In the genomic region with DNA sequence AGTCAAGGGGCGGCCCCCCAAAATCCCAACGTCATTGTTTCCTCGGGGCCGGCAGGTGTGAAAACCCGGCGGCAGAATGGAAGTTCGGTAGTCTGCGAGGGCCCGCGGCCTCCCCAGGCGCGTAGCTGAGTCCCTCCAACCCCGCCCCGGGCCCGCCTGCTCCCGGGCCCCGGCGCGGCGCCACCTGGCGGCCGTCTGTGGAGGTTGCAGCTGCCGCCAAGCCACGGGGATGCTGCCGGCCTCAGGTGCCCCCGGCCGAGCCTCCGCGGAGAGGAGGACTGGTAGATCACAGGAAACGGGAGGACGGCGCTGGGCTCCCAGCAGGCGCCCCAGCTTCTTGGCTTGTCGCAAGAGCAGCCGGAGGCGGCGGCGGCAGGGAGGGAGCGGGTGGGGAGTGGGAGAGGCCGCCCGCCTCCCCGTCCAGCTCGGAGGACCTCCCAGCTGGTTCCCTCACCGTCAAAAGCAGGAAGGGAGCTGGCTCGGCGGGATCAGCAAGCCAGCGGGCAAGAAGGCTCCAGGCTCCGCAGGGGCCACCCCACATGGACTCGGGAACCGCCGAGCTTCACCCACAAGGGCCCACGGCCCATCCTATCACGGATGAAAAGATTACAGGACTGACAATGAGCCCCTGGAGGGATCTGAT, we compare ENCODE assay signal across 8 cellular contexts.
DNase-seq lines count a peak whose midpoint lies in the region; ATAC-seq and TF ChIP-seq lines count a peak whose summit lies in the region.
"Not testable (repeated sequence)": the region's sequence is repeated elsewhere in the genome, so short reads cannot be mapped to it uniquely, and the experiment has no call there.

No MANE protein-coding gene starts in this region.

- peak; percentile 80 for ATAC-seq in GM21367 (IDR thresholded peaks at IDR 0.05; ENCODE audit: unreplicated experiment)
- ATAC-seq in HG03378 (IDR thresholded peaks at IDR 0.05; ENCODE audit: unreplicated experiment), result peak; percentile 50
- ATAC-seq in activated T-cell treated with anti-CD3 and anti-CD28 coated beads, Interleukin-2, amount 50 U/mL, for 72 hours (replicated peaks in 1 of 2), result peak; percentile 91 to 92

- H3K27me3 Mint-ChIP-seq in CD8-positive, alpha-beta memory T cell; activated T-cell treated with anti-CD3 and anti-CD28 coated beads, Interleukin-2, amount 50 U/mL, for 72 hours (ENCODE audit: low read depth): not testable (repeated sequence)

- POLR2A ChIA-PET in CD8-positive, alpha-beta memory T cell (lab: Charles Lee); RWPE1 (lab: Yijun Ruan, JAX; ENCODE audit: low non-redundant PET): not testable (repeated sequence)

- peak; percentile 51 to 72 (median 60) for DNase-seq in CD8-positive, alpha-beta memory T cell
- not testable (repeated sequence) for DNase-seq in RWPE1 (ENCODE audit: low spot score); esophagus squamous epithelium (lab: John Stamatoyannopoulos, UW)
- DNase-seq in activated T-cell treated with anti-CD3 and anti-CD28 coated beads, Interleukin-2, amount 50 U/mL, for 72 hours, result peak in 1 of 2 donors; percentile 93
- peak; percentile 57 for DNase-seq in mucosa of gallbladder (ENCODE audit: low spot score)
- DNase-seq in stimulated activated CD8-positive, alpha-beta memory T cell treated with anti-CD3 and anti-CD28 coated beads, Interleukin-2, amount 100 ng/mL, for 48 hours (ENCODE audit: low read depth in 2 of 2), result peak; percentile 42 to 57

- TF ChIP-seq CTCF in RWPE1 (conservative IDR thresholded peaks at IDR 0.05; ENCODE audit: low read depth), result peak; percentile 28; the same call in 1 of the 2 replicates
- peak in 5 of 6 experiments; percentile 55 to 81 (median 59) for TF ChIP-seq CTCF in esophagus squamous epithelium (IDR thresholded peaks at IDR 0.05)

- not testable (repeated sequence) for H3K9me3 Mint-ChIP-seq in CD8-positive, alpha-beta memory T cell; activated T-cell treated with anti-CD3 and anti-CD28 coated beads, Interleukin-2, amount 50 U/mL, for 72 hours

- not testable (repeated sequence) for H3K27ac ChIP-seq in CD8-positive, alpha-beta memory T cell (ENCODE audit: low read depth, low read length); RWPE1
- H3K27ac ChIP-seq in esophagus squamous epithelium, result peak overlapping the region in 2 of 4 donors; percentile 28 to 36

- not testable (repeated sequence) for H3K36me3 Mint-ChIP-seq in CD8-positive, alpha-beta memory T cell; activated T-cell treated with anti-CD3 and anti-CD28 coated beads, Interleukin-2, amount 50 U/mL, for 72 hours (ENCODE audit: insufficient read depth in 2 of 2)

- not testable (repeated sequence) for H3K36me3 ChIP-seq in CD8-positive, alpha-beta memory T cell (ENCODE audit: insufficient read depth, low read length); esophagus squamous epithelium

- CTCF ChIA-PET in CD8-positive, alpha-beta memory T cell (lab: Charles Lee); RWPE1 (lab: Yijun Ruan, JAX): not testable (repeated sequence)

- H3K27ac Mint-ChIP-seq in CD8-positive, alpha-beta memory T cell; activated T-cell treated with anti-CD3 and anti-CD28 coated beads, Interleukin-2, amount 50 U/mL, for 72 hours: not testable (repeated sequence)

- H3K27me3 ChIP-seq in CD8-positive, alpha-beta memory T cell (ENCODE audit: insufficient read depth, low read length, poor library complexity, severe bottlenecking); esophagus squamous epithelium: not testable (repeated sequence)

- no CpG with 5 or more reads among the region's 53 CpGs for WGBS in esophagus squamous epithelium, 2 donors

- H3K9me3 ChIP-seq in CD8-positive, alpha-beta memory T cell (ENCODE audit: low read length); esophagus squamous epithelium: not testable (repeated sequence)

- H3K4me1 ChIP-seq in CD8-positive, alpha-beta memory T cell (ENCODE audit: insufficient read depth, low read length); esophagus squamous epithelium: not testable (repeated sequence)

- TF ChIP-seq POLR2A in esophagus squamous epithelium (IDR thresholded peaks at IDR 0.05), result not testable (repeated sequence)

- not testable (repeated sequence) for H3K4me3 ChIP-seq in CD8-positive, alpha-beta memory T cell (ENCODE audit: low read length)
- H3K4me3 ChIP-seq in esophagus squamous epithelium, result peak overlapping the region; percentile 17 to 57 (median 32)

- H3K4me1 Mint-ChIP-seq in CD8-positive, alpha-beta memory T cell; activated T-cell treated with anti-CD3 and anti-CD28 coated beads, Interleukin-2, amount 50 U/mL, for 72 hours (ENCODE audit: low read depth): not testable (repeated sequence)

- intact Hi-C loops in esophagus squamous epithelium (cut with DNase I), result not testable (repeated sequence)

- peak overlapping the region in 1 of 7 donors; percentile 75 for H3K4me3 Mint-ChIP-seq in CD8-positive, alpha-beta memory T cell
- peak overlapping the region in 1 of 2 donors; percentile 38 for H3K4me3 Mint-ChIP-seq in activated T-cell treated with anti-CD3 and anti-CD28 coated beads, Interleukin-2, amount 50 U/mL, for 72 hours
